In the genomic region with DNA sequence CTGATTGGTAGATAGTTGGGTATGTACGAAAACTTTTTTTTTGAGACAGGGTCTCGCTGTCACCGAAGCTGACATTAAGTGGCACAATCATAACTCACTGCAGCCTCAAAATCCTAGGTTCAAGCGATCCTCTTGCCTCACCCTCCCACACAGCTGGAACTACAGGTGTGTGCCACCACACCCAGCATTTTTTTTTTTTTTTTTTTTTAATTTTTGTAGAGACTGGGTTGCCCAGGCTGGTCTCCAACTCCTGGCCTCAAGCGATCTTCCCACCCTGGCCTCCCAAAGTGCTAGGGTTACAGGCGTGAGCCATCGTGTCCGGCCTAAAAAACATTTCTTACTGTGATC, we compare ENCODE assay signal across 9 cellular contexts. TPM values are rescaled to one million over a fixed set of nuclear protein-coding genes. Genes with fewer than 3 reads are reported as not detected.
A peak's percentile ranks its signal among the peaks of the same experiment; 100 is the strongest.
DNase-seq lines count a peak whose midpoint lies in the region; ATAC-seq and TF ChIP-seq lines count a peak whose summit lies in the region.
"Had no signal": no experiment of that assay in that cellular context is flagged by ENCODE, and none has a peak within 500 bp of the region (broad histone marks: within the 10 kb centered on the region; RNA-seq: fewer than 3 reads in every experiment).

No MANE protein-coding gene starts in this region.

- no peak overlapping the region for H3T11ph ChIP-seq in H9 (ENCODE audit: low read length)

- H3K4me3 Mint-ChIP-seq in H9 (peak overlapping the region; percentile 95), T-cell (peak overlapping the region; percentile 76 to 85 (median 85))

- DNase-seq in H9, result no peak
- DNase-seq in T-cell, result no peak
- DNase-seq in fibroblast of mammary gland (ENCODE audit: low read depth), result no peak
- DNase-seq in nucleus accumbens (lab: John Stamatoyannopoulos, UW), result no peak
- no peak for DNase-seq in substantia nigra (lab: John Stamatoyannopoulos, UW)
- DNase-seq in activated CD4-positive, alpha-beta T cell treated with anti-CD3 and anti-CD28 coated beads, Interleukin-2, amount 50 U/mL, for 4 hours, result no peak
- no peak for DNase-seq in glomerular visceral epithelial cell (ENCODE audit: extremely low spot score)
- DNase-seq: NCI-H187 treated with DMSO at 0.1 percent for 48 hours had no signal

- no peak overlapping the region for H3K14ac ChIP-seq in H9 (ENCODE audit: insufficient read depth, low read length)

- no peak overlapping the region for H4K91ac ChIP-seq in H9 (ENCODE audit: insufficient read length, low read depth, low read length)

- H3K4ac ChIP-seq in H9 (ENCODE audit: low read depth, low read length), result no peak overlapping the region

- peaks cover 6% of the 10 kb centered on the region for H3K36me3 ChIP-seq in skeletal muscle satellite cell (ENCODE audit: insufficient read depth, low read length)

- H3K4me1 ChIP-seq in H9 (ENCODE audit: insufficient read depth, low read length), result peaks cover 7% of the 10 kb centered on the region; the same call in 1 of the 2 replicates
- peaks cover 37% of the 10 kb centered on the region for H3K4me1 ChIP-seq in skeletal muscle satellite cell (ENCODE audit: control insufficient read depth, insufficient read depth, low read length)

- H3K23ac ChIP-seq in H9 (ENCODE audit: insufficient read length, low read depth, low read length), result no peak overlapping the region

- H3K18ac ChIP-seq in H9 (ENCODE audit: insufficient read length, low read depth, low read length), result no peak overlapping the region

- no peak overlapping the region for H2BK20ac ChIP-seq in H9 (ENCODE audit: low read depth, low read length, poor library complexity, severe bottlenecking)

- peak overlapping the region; percentile 98 for H3K4me2 ChIP-seq in H9 (ENCODE audit: insufficient read depth, insufficient read length, low read length)
- H3K4me2 ChIP-seq in skeletal muscle satellite cell (ENCODE audit: low read length), result peak overlapping the region; percentile 81

- H2BK15ac ChIP-seq in H9 (ENCODE audit: low read depth, low read length), result no peak overlapping the region

- H3K9ac ChIP-seq in H9 (ENCODE audit: extremely low read depth, insufficient read length, low read length) (no peak overlapping the region), skeletal muscle satellite cell (ENCODE audit: low read depth, low read length) (peak overlapping the region; percentile 87)

- H3K4me1 Mint-ChIP-seq in H9 (peaks cover 33 to 40% of the 10 kb centered on the region in 2 experiments), T-cell (peaks cover 44 to 64% (median 52%) of the 10 kb centered on the region in 3 donors)

- POLR2A ChIA-PET in T-cell (lab: Charles Lee), result interaction anchor here in 1 of 2 donors (0.6 kb wide), 1 partner anchor 26 kb away, joined by 3 read pairs; no protein-coding TSS in a partner anchor

- H2AK5ac ChIP-seq in H9 (ENCODE audit: insufficient read length, low read length), result no peak overlapping the region

- peaks cover 11% of the 10 kb centered on the region for H3K23me2 ChIP-seq in H9 (ENCODE audit: insufficient read length, low read depth, low read length, poor library complexity, severe bottlenecking)

- ATAC-seq in T-cell (replicated peaks in 1 of 4), result no peak

- WGBS in H9 (ENCODE audit: extremely low coverage, insufficient read length, low lambda C conversion rate), result no CpG with 5 or more reads among the region's 8 CpGs

- H2BK5ac ChIP-seq in H9 (ENCODE audit: insufficient read length, low read length), result no peak overlapping the region

- H3K27ac Mint-ChIP-seq in H9 (peak overlapping the region in 1 of 3 experiments; percentile 56; a peak in 1 of 7 replicates), T-cell (peak overlapping the region; percentile 84 to 87)

- no peak overlapping the region for H4K8ac ChIP-seq in H9 (replicated peaks; ENCODE audit: insufficient read length, low read depth, low read length)

- no peaks in the 10 kb centered on the region; a peak in 1 of 5 replicates for H3K9me3 Mint-ChIP-seq in H9
- H3K9me3 Mint-ChIP-seq in T-cell, result no peaks in the 10 kb centered on the region

- H3K36me3 Mint-ChIP-seq in H9 (ENCODE audit: insufficient read depth in 1 of 3, low read depth in 3 of 3), result peaks cover 23 to 43% (median 31%) of the 10 kb centered on the region in 3 experiments
- peaks cover 23% of the 10 kb centered on the region for H3K36me3 Mint-ChIP-seq in T-cell

- peaks cover 11% of the 10 kb centered on the region for H3K79me2 ChIP-seq in H9 (ENCODE audit: insufficient read depth, low read length)

- CTCF ChIA-PET in T-cell (lab: Charles Lee), result no interaction called here

- no peak overlapping the region for H2BK12ac ChIP-seq in H9 (ENCODE audit: insufficient read length, low read depth, low read length)

- TF ChIP-seq CTCF in H9 (conservative IDR thresholded peaks at IDR 0.05) (no peak), fibroblast of mammary gland (conservative IDR thresholded peaks at IDR 0.05; ENCODE audit: control insufficient read depth, insufficient read depth, low read depth, low read length) (no peak)

- H3K9me3 ChIP-seq in H9 (ENCODE audit: control insufficient read depth, low read depth, low read length), result no peaks in the 10 kb centered on the region
- H3K9me3 ChIP-seq in skeletal muscle satellite cell (replicated peaks; ENCODE audit: low read length), result no peaks in the 10 kb centered on the region

- H3K4me3 ChIP-seq in fibroblast of mammary gland (ENCODE audit: control insufficient read depth, low read depth, low read length) (peak overlapping the region; percentile 99), skeletal muscle satellite cell (ENCODE audit: low read length) (peak overlapping the region; percentile 84)

- H3K27me3 Mint-ChIP-seq in H9 (ENCODE audit: low read depth) (peaks cover 14% of the 10 kb centered on the region), T-cell (no peaks in the 10 kb centered on the region)

- peaks cover 3% of the 10 kb centered on the region for H3K79me1 ChIP-seq in H9 (ENCODE audit: insufficient read depth, low read depth, low read length, poor library complexity, severe bottlenecking)

- H3K56ac ChIP-seq in H9 (ENCODE audit: insufficient read length, low read depth, low read length), result no peak overlapping the region

- no peak overlapping the region for H4K5ac ChIP-seq in H9 (ENCODE audit: insufficient read length, low read depth, low read length)

- H2BK120ac ChIP-seq in H9 (ENCODE audit: low read depth, low read length, poor library complexity, severe bottlenecking), result no peak overlapping the region

- no peak overlapping the region for H2AFZ ChIP-seq in H9 (ENCODE audit: low read length)

- H4K20me1 ChIP-seq in H9 (ENCODE audit: control insufficient read depth, insufficient read depth, insufficient read length), result peaks cover 4% of the 10 kb centered on the region

- no peak overlapping the region for H3K27ac ChIP-seq in H9 (ENCODE audit: insufficient read length, low read depth, low read length)
- no peak overlapping the region for H3K27ac ChIP-seq in substantia nigra (ENCODE audit: low read depth, low read length, poor library complexity, severe bottlenecking)

- no peaks in the 10 kb centered on the region for H3K27me3 ChIP-seq in H9 (ENCODE audit: insufficient read depth, low read length)
- no peaks in the 10 kb centered on the region for H3K27me3 ChIP-seq in skeletal muscle satellite cell (ENCODE audit: control insufficient read depth, insufficient read depth, low read length)

RNA-seq across cellular contexts. Expression of gene LRRC27, which starts 1.5 kb away (rescaled TPM):
- 1.9 and 2.7 TPM in 2 replicates for total RNA-seq in H9 (2021)
- 1 to 10 TPM; 3.1 to 7.8 (median 7.0) TPM for total RNA-seq in T-cell
- 5.7 and 7.6 TPM in 2 replicates for total RNA-seq in skeletal muscle satellite cell (2012; rRNA removed)

RNA-seq across cellular contexts. Expression of gene STK32C, which starts 22.7 kb away (rescaled TPM):
- total RNA-seq in H9 (2021), result 11.3 and 13.1 TPM in 2 replicates
- total RNA-seq in T-cell, result 10 to 100 TPM in 3 of 5 donors, 1 to 10 TPM in 2; 5.8 to 16.4 (median 12.2) TPM
- total RNA-seq in skeletal muscle satellite cell (2012; rRNA removed), result 12.7 and 12.9 TPM in 2 replicates
